Comparison of ENCODE assay signal across 8 cellular contexts in the genomic region with DNA sequence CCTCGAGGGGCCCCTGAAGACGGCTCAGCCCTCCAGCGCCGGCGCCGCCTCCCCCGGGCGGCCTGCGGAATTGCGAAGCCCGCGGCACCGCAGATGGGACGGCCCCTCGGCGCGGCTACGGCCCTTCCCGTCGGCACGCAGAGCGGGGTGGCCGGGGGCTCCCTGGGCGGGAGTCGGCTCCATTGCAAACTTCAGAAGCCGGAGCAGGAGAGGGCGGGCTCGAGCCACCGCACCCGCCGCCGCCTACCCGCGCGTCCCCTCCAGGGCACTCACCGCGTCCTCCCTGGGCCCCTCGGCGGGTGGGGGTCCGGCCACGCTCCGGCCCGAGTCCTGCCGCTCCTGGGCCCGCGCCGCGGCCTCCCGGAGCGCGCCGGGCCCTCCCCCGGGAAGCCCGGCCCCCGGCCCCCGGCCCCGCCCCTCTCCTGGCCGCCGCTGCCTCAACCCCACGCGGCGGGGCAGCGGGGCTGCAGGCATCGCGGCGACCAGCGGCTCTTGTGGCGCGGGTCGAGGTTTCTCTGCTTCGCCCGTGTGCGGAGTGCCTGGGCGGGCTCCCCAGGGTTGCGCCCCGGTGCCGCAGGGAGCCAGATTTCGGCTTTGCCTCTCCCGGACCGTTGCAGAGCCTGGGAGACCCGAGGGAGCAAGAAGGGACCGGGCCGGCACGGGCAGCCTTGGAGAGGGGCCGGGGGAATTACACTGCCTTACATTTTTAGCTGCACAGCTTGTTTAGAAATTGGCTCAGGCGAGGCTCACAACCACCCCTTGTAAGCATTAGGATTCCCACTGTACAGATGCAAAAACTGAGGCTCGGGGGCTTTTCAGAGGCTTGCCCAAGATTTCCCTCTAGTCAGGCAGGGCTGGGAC. TPM values are rescaled to one million over a fixed set of nuclear protein-coding genes. Genes with fewer than 3 reads are reported as not detected.
DNase-seq lines count a peak whose midpoint lies in the region; ATAC-seq and TF ChIP-seq lines count a peak whose summit lies in the region.

TSS of gene PACSIN3 (minus strand) at position 359 of the 861 bp plus-strand sequence. CDS start 3,707 bp downstream, outside the sequence.

- peaks cover 7% of the 10 kb centered on the region for H3K4me1 Mint-ChIP-seq in activated T-cell treated with anti-CD3 and anti-CD28 coated beads, Interleukin-2, amount 50 U/mL, for 4 hours (ENCODE audit: low read depth)

- no peaks in the 10 kb centered on the region for H4K20me1 ChIP-seq in MM.1S (ENCODE audit: insufficient read depth, low read length)

- in situ Hi-C loops in transverse colon (cut with MboI; ENCODE audit: low pct_ligation_motif_present in 1 of 4, low pct_unique_long_range_greater_than_20kb in 1 of 4, low sequenced_read_pairs in 3 of 4): loop anchor here in 1 of 4 donors (25.0 kb wide), 1 partner anchor 176 kb away; the partner anchor contains the start of gene MYBPC3

- peak within 1 kb of the TSS; percentile 69 for H3K4me3 Mint-ChIP-seq in activated T-cell treated with anti-CD3 and anti-CD28 coated beads, Interleukin-2, amount 50 U/mL, for 4 hours

- peaks cover 49% of the 10 kb centered on the region for H3K27me3 ChIP-seq in MM.1S (replicated peaks; ENCODE audit: insufficient read depth, low read length)
- H3K27me3 ChIP-seq in esophagus squamous epithelium: peaks cover 0 to 17% (median 0%) of the 10 kb centered on the region in 4 donors
- peaks cover 46% of the 10 kb centered on the region for H3K27me3 ChIP-seq in transverse colon

- H2AFZ ChIP-seq in MM.1S (ENCODE audit: low read length): peak within 1 kb of the TSS; percentile 94

- TF ChIP-seq EP300 in transverse colon (IDR thresholded peaks at IDR 0.05; ENCODE audit: low read depth): no peak

- H3K4me2 ChIP-seq in MM.1S (ENCODE audit: low read depth, low read length): peak within 1 kb of the TSS; percentile 97

- 0 out of 2 replicates have a peak, but pooled peaks cover 7% of the 10 kb centered on the region for H3K4me1 ChIP-seq in MM.1S (ENCODE audit: low read length)
- H3K4me1 ChIP-seq in esophagus squamous epithelium: peaks cover 27 to 67% (median 30%) of the 10 kb centered on the region in 3 donors
- peaks cover 10 to 43% (median 34%) of the 10 kb centered on the region in 4 donors for H3K4me1 ChIP-seq in transverse colon

- 0% methylated on average over 1 to 4 of the region's 87 CpGs for WGBS in esophagus squamous epithelium, 2 donors
- WGBS in transverse colon (ENCODE audit: low coverage in 1 of 2), 2 donors: 1% methylated on average over 41 of the region's 87 CpGs; no CpG with 5 or more reads in 1 of the 2 donors

- H3K4me3 ChIP-seq in AG09309 (ENCODE audit: control insufficient read depth, low read depth, low read length): peak within 1 kb of the TSS; percentile 79
- peak within 1 kb of the TSS; percentile 61 for H3K4me3 ChIP-seq in MM.1S (ENCODE audit: low read length)
- peak within 1 kb of the TSS; percentile 74 to 94 (median 78) for H3K4me3 ChIP-seq in esophagus squamous epithelium
- peak within 1 kb of the TSS; percentile 44 to 91 (median 69) for H3K4me3 ChIP-seq in transverse colon

- no peaks in the 10 kb centered on the region for H3K9me3 Mint-ChIP-seq in activated T-cell treated with anti-CD3 and anti-CD28 coated beads, Interleukin-2, amount 50 U/mL, for 4 hours

- no peaks in the 10 kb centered on the region for H3K9me2 ChIP-seq in MM.1S (replicated peaks; ENCODE audit: insufficient read depth, low read length)

- H3K27ac ChIP-seq in MM.1S (ENCODE audit: low read length) (no peak within 1 kb of the TSS), esophagus squamous epithelium (peak within 1 kb of the TSS; percentile 92 to 98 (median 98)), transverse colon (peak within 1 kb of the TSS; percentile 80 to 92 (median 89))

- H3K36me3 Mint-ChIP-seq in activated T-cell treated with anti-CD3 and anti-CD28 coated beads, Interleukin-2, amount 50 U/mL, for 4 hours (ENCODE audit: insufficient read depth): no peaks in the 10 kb centered on the region

- intact Hi-C loops in esophagus squamous epithelium (cut with DNase I): no loop called here
- intact Hi-C loops in transverse colon (cut with DNase I; ENCODE audit: low total_unique reads): no loop called here

- DNase-seq in AG09309 (ENCODE audit: low read depth) (no peak), MM.1S (peak; percentile 43), esophagus squamous epithelium (lab: John Stamatoyannopoulos, UW) (no peak), myocyte (ENCODE audit: low read depth) (peak; percentile 41), transverse colon (peak; percentile 61), NCI-H2029 treated with DMSO at 0.1 percent for 48 hours (lab: John Stamatoyannopoulos, UW) (no peak)
- peak; percentile 29 for DNase-seq in activated T-cell treated with anti-CD3 and anti-CD28 coated beads, Interleukin-2, amount 50 U/mL, for 4 hours

- H3K79me2 ChIP-seq in MM.1S (ENCODE audit: low read length): no peaks in the 10 kb centered on the region

- peaks cover 15% of the 10 kb centered on the region for H3F3A ChIP-seq in MM.1S (ENCODE audit: insufficient read depth, low read length)

- peaks cover 32% of the 10 kb centered on the region for H3K27me3 Mint-ChIP-seq in activated T-cell treated with anti-CD3 and anti-CD28 coated beads, Interleukin-2, amount 50 U/mL, for 4 hours (ENCODE audit: low read depth)

- no peak for TF ChIP-seq CTCF in AG09309 (IDR thresholded peaks at IDR 0.05; ENCODE audit: control insufficient read depth, insufficient read depth, low read depth, low read length, missing control alignments)
- TF ChIP-seq CTCF in MM.1S (IDR thresholded peaks at IDR 0.05; ENCODE audit: low read length): no peak
- peak in 2 of 6 experiments; percentile 17 to 28 for TF ChIP-seq CTCF in esophagus squamous epithelium (IDR thresholded peaks at IDR 0.05)
- TF ChIP-seq CTCF in transverse colon (IDR thresholded peaks at IDR 0.05): peak in 1 of 5 experiments; percentile 39

- H3K9me3 ChIP-seq in MM.1S (replicated peaks; ENCODE audit: insufficient read depth, low read length) (no peaks in the 10 kb centered on the region), esophagus squamous epithelium (no peaks in the 10 kb centered on the region), transverse colon (no peaks in the 10 kb centered on the region)

- TF ChIP-seq POLR2A in esophagus squamous epithelium (IDR thresholded peaks at IDR 0.05): peak in 1 of 4 donors; percentile 61
- TF ChIP-seq POLR2A in transverse colon (IDR thresholded peaks at IDR 0.05): no peak

- H3K36me3 ChIP-seq in MM.1S (replicated peaks; ENCODE audit: insufficient read depth, low read length): no peaks in the 10 kb centered on the region
- peaks cover 0 to 24% (median 0%) of the 10 kb centered on the region in 3 donors for H3K36me3 ChIP-seq in esophagus squamous epithelium
- no peaks in the 10 kb centered on the region for H3K36me3 ChIP-seq in transverse colon

- H3K9ac ChIP-seq in MM.1S (ENCODE audit: low read length): peak within 1 kb of the TSS; percentile 35; the same call in 1 of the 2 replicates

- peak; percentile 73 for ATAC-seq in GM19395 (IDR thresholded peaks at IDR 0.05; ENCODE audit: unreplicated experiment)
- ATAC-seq in activated T-cell treated with anti-CD3 and anti-CD28 coated beads, Interleukin-2, amount 50 U/mL, for 4 hours: peak; percentile 82 to 83

RNA-seq across cellular contexts. Expression of gene PACSIN3, which starts in this region (rescaled TPM):
- 10 to 100 TPM in 1 of 3 donors, 1 to 10 TPM in 2; 5.3 to 15.2 (median 5.8) TPM for total RNA-seq in activated T-cell treated with anti-CD3 and anti-CD28 coated beads, Interleukin-2, amount 50 U/mL, for 4 hours
- total RNA-seq in esophagus squamous epithelium: 10 to 100 TPM; 55.9 to 95.7 (median 65.0) TPM
- 29.9 and 35.9 TPM in 2 replicates for total RNA-seq in myocyte
- 8.7 TPM for polyA plus RNA-seq in myocyte (2012)
- 10 to 100 TPM in 2 of 4 donors, 1 to 10 TPM in 2; 1.2 to 13.9 (median 9.8) TPM for total RNA-seq in transverse colon

Comparison
In these comparisons a context has a peak if more than half of its experiments do, and no peak if none do; other contexts are left out.
1. DNase-seq: peak in MM.1S (single experiment), activated T-cell treated with anti-CD3 and anti-CD28 coated beads, Interleukin-2, amount 50 U/mL, for 4 hours (single experiment), myocyte (single experiment) and transverse colon (single experiment); none in AG09309 (single experiment), esophagus squamous epithelium (single experiment) and NCI-H2029 treated with DMSO at 0.1 percent for 48 hours (single experiment).
2. Peak in every context shown above with its lines, with median percentiles within 50 percentile points of each other: H3K4me3 ChIP-seq.